ENCODE assay signal across 8 cellular contexts in the genomic region with DNA sequence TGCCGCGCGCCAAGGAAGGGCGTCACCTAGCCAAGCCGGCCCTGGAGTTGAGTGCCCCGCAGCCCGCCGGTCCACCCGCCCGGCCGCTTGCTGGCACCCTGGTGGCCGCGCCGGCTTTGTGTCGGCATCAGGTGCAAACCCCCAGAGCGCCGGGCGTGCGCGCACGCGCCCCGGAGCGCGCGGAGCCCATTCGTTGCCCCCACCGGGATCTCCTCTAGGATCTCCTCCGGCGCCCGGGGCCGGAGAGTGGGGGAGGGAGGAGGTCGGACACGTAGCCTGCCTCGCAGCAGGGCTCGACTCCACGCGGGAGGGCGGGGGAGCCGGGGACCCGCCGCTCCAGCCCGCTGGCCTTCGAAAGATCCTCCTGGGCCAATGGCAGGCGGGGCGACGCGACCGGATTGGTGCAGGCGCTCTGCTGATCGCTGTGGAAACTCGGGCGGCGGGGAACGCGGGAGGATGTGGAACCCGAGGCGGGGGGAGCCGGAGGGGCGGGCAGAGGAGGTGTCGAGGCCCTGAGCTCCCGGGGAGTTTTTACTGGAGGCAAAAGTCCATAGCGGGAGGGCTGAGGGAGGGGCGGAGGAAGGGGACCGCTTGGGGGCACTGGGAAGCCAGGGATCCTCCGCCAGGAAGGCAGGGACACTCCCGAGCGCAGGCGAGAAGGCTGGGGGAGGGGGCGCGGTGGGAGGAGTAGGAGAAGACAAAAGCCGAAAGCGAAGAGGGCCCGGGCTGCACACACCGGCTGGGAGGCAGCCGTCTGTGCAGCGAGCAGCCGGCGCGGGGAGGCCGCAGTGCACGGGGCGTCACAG. TPM values are rescaled to one million over a fixed set of nuclear protein-coding genes. Genes with fewer than 3 reads are reported as not detected.
DNase-seq lines count a peak whose midpoint lies in the region; ATAC-seq and TF ChIP-seq lines count a peak whose summit lies in the region.

FADS2 (plus strand) TSS at position 728 of the 806 bp plus-strand sequence. CDS start 91 bp downstream, outside the sequence.

- H3K27ac Mint-ChIP-seq in activated CD8-positive, alpha-beta T cell treated with anti-CD3 and anti-CD28 coated beads for 36 hours = peak within 1 kb of the TSS; percentile 91

- peaks cover 32% of the 10 kb centered on the region for H3K4me1 Mint-ChIP-seq in activated CD8-positive, alpha-beta T cell treated with anti-CD3 and anti-CD28 coated beads for 36 hours (ENCODE audit: low read depth)

- POLR2A ChIA-PET in activated CD8-positive, alpha-beta T cell treated with anti-CD3 and anti-CD28 coated beads for 36 hours (lab: Charles Lee) = interaction anchor here (0.7 to 4.0 kb wide), 6 partner anchors 12 to 144 kb away, joined by 3 to 44 read pairs (median 6); partner anchors contain the start of genes FADS1, FEN1, FTH1 and TMEM258

- H3K27me3 ChIP-seq in effector memory CD4-positive, alpha-beta T cell (replicated peaks; ENCODE audit: control insufficient read depth, insufficient read depth, low read length, poor library complexity, severe bottlenecking) = peaks cover 16% of the 10 kb centered on the region
- H3K27me3 ChIP-seq in lung (ENCODE audit: control insufficient read depth, insufficient read depth) = no peaks in the 10 kb centered on the region

- peak; percentile 82 for DNase-seq in AG20443 (ENCODE audit: low spot score)
- DNase-seq in NCI-H526 (lab: John Stamatoyannopoulos, UW) = peak; percentile 93 to 99
- peak; percentile 94 for DNase-seq in activated CD8-positive, alpha-beta T cell treated with anti-CD3 and anti-CD28 coated beads for 36 hours
- DNase-seq in effector memory CD4-positive, alpha-beta T cell = peak; percentile 12 to 82 (median 50)
- DNase-seq in lung (ENCODE audit: low spot score) = peak; percentile 94
- DNase-seq in stimulated activated CD4-positive, alpha-beta T cell treated with anti-CD3 and anti-CD28 coated beads, TNF-alpha, amount 100 ng/mL, for 1 hour (ENCODE audit: low read depth in 3 of 3, low spot score in 1 of 3) = peak in 2 of 3 donors; percentile 26 to 43

- H3K4me3 Mint-ChIP-seq in activated CD8-positive, alpha-beta T cell treated with anti-CD3 and anti-CD28 coated beads for 36 hours = peak within 1 kb of the TSS; percentile 86

- intact Hi-C loops in activated CD8-positive, alpha-beta T cell treated with anti-CD3 and anti-CD28 coated beads for 36 hours (cut with micrococcal nuclease) = no loop called here

- no peaks in the 10 kb centered on the region for H3K9me3 ChIP-seq in effector memory CD4-positive, alpha-beta T cell (ENCODE audit: control insufficient read depth, low read length)
- peaks cover 0 to 1% of the 10 kb centered on the region in 2 donors for H3K9me3 ChIP-seq in lung (ENCODE audit: control insufficient read depth in 2 of 2, insufficient read depth in 1 of 2, low read length in 1 of 2)

- H3K36me3 Mint-ChIP-seq in activated CD8-positive, alpha-beta T cell treated with anti-CD3 and anti-CD28 coated beads for 36 hours (ENCODE audit: low read depth) = peaks cover 34% of the 10 kb centered on the region

- 0 to 1% methylated on average over 83 of the region's 83 CpGs for WGBS in lung, 2 donors

- H3K9me3 Mint-ChIP-seq in activated CD8-positive, alpha-beta T cell treated with anti-CD3 and anti-CD28 coated beads for 36 hours = no peaks in the 10 kb centered on the region

- TF ChIP-seq POLR2A in GM19193 (IDR thresholded peaks at IDR 0.05; ENCODE audit: extremely low read depth, insufficient read depth, insufficient read length) = peak; percentile 85

- CTCF ChIA-PET in activated CD8-positive, alpha-beta T cell treated with anti-CD3 and anti-CD28 coated beads for 36 hours (lab: Charles Lee) = interaction anchor here (0.9 to 2.5 kb wide), 4 partner anchors 11 to 72 kb away, joined by 3 to 37 read pairs (median 3); partner anchors contain the start of gene FADS1

- H3K36me3 ChIP-seq in effector memory CD4-positive, alpha-beta T cell (ENCODE audit: control insufficient read depth, insufficient read depth, low read length) = no peaks in the 10 kb centered on the region
- H3K36me3 ChIP-seq in lung (ENCODE audit: control insufficient read depth in 2 of 2, insufficient read depth in 2 of 2, low read length in 2 of 2) = no peaks in the 10 kb centered on the region

- no peak within 1 kb of the TSS for H3K27ac ChIP-seq in effector memory CD4-positive, alpha-beta T cell (ENCODE audit: insufficient read depth, low read length, poor library complexity, severe bottlenecking)
- peak within 1 kb of the TSS; percentile 87 to 90 for H3K27ac ChIP-seq in lung (ENCODE audit: low read depth in 1 of 2, low read length in 1 of 2)

- peaks cover 9% of the 10 kb centered on the region for H3K27me3 Mint-ChIP-seq in activated CD8-positive, alpha-beta T cell treated with anti-CD3 and anti-CD28 coated beads for 36 hours

- ATAC-seq in HG03378 (IDR thresholded peaks at IDR 0.05; ENCODE audit: unreplicated experiment) = peak; percentile 51
- ATAC-seq in activated CD8-positive, alpha-beta T cell treated with anti-CD3 and anti-CD28 coated beads for 36 hours = peak; percentile 87
- ATAC-seq in lung (ENCODE audit: insufficient read depth, low FRiP score) = peak; percentile 88

- H3K4me1 ChIP-seq in effector memory CD4-positive, alpha-beta T cell (ENCODE audit: control insufficient read depth, insufficient read depth, low read length, poor library complexity, severe bottlenecking) = peaks cover 23% of the 10 kb centered on the region
- peaks cover 0 to 10% of the 10 kb centered on the region in 2 donors for H3K4me1 ChIP-seq in lung (ENCODE audit: control insufficient read depth in 2 of 2, insufficient read depth in 2 of 2, low read length in 2 of 2)

- peak within 1 kb of the TSS; percentile 57 for H3K4me3 ChIP-seq in effector memory CD4-positive, alpha-beta T cell (ENCODE audit: insufficient read depth, low read depth, low read length, poor library complexity, severe bottlenecking)
- H3K4me3 ChIP-seq in lung = peak within 1 kb of the TSS; percentile 54

- no peak for TF ChIP-seq CTCF in activated CD8-positive, alpha-beta T cell treated with anti-CD3 and anti-CD28 coated beads for 36 hours (IDR thresholded peaks at IDR 0.05)
- no peak for TF ChIP-seq CTCF in lung (IDR thresholded peaks at IDR 0.05; ENCODE audit: control extremely low read depth, extremely low read depth)

RNA-seq across cellular contexts. Expression of gene FADS2, which starts in this region (rescaled TPM):
- total RNA-seq in activated CD8-positive, alpha-beta T cell treated with anti-CD3 and anti-CD28 coated beads for 36 hours = 100 to 1,000 TPM; 131 to 134 TPM
- total RNA-seq in lung = 100 to 1,000 TPM in 1 of 2 donors, 10 to 100 TPM in 1; 44.5 to 165 TPM
- polyA plus RNA-seq in lung = 10 to 100 TPM; 58.9 to 98.6 TPM

Comparison
In these comparisons a context has a peak if more than half of its experiments do, and no peak if none do; other contexts are left out.
1. DNase-seq: peak in every context shown above with its lines; median percentile 96 in NCI-H526; 94 in activated CD8-positive, alpha-beta T cell treated with anti-CD3 and anti-CD28 coated beads for 36 hours; 94 in lung; 82 in AG20443; 50 in effector memory CD4-positive, alpha-beta T cell; 34 in stimulated activated CD4-positive, alpha-beta T cell treated with anti-CD3 and anti-CD28 coated beads, TNF-alpha, amount 100 ng/mL, for 1 hour.